ENCODE assay signal across 21 cellular contexts in the genomic region with DNA sequence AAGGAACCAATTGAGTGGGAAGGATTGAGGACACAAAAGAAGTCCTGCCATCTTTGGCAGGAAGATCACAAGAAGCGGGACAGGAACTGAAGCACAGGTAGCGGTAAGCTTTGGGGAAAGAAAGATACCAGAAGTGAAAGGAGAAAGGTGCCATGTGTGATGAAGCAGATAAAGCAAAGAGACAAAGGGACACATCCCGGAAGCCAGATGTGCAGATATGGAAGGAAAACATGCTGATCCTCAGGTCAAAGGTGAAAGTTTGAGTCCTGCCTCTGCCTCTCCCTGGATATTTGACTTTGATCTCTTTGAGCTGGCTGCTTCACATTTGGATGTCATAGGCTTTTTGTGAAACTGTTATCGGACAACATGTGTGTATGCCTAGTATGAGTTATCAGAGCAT. TPM values are rescaled to one million over a fixed set of nuclear protein-coding genes. Genes with fewer than 3 reads are reported as not detected.
DNase-seq lines count a peak whose midpoint lies in the region; ATAC-seq and TF ChIP-seq lines count a peak whose summit lies in the region.
"Had no signal": no experiment of that assay in that cellular context is flagged by ENCODE, and none has a peak within 500 bp of the region (broad histone marks: within the 10 kb centered on the region; RNA-seq: fewer than 3 reads in every experiment).

No MANE protein-coding gene starts in this region.

- in situ Hi-C loops in brain microvascular endothelial cell (cut with HindIII; ENCODE audit: low pct_ligation_motif_present, low sequenced_read_pairs) (no loop called here), ACHN (cut with HindIII; ENCODE audit: low pct_ligation_motif_present, low pct_unique_long_range_greater_than_20kb, low sequenced_read_pairs) (loop anchor here (10.0 kb wide), 1 partner anchor 132 kb away; no protein-coding TSS in a partner anchor)

- H3K4me3 ChIP-seq in right lobe of liver = no peak overlapping the region
- H3K4me3 ChIP-seq in brain microvascular endothelial cell (ENCODE audit: low read depth, low read length) = no peak overlapping the region
- no peak overlapping the region for H3K4me3 ChIP-seq in heart left ventricle
- H3K4me3 ChIP-seq: BLaER1 treated with 17β-estradiol and CSF1 and Interleukin-3, amounts not matched to agents 10 nM and 100 nM; GM23338 had no signal

- peak; percentile 51 for ATAC-seq in left lobe of liver
- peak; percentile 33 to 62 (median 57) for ATAC-seq in right lobe of liver
- no peak for ATAC-seq in heart left ventricle
- no peak for ATAC-seq in GM19351 (IDR thresholded peaks at IDR 0.05; ENCODE audit: unreplicated experiment)
- ATAC-seq: GM23338, HCT116 had no signal

- intact Hi-C loops in right lobe of liver (cut with DNase I) (no loop called here), heart left ventricle (cut with DNase I) (loop anchor here in 2 of 10 donors (2.0 to 5.0 kb wide), 3 partner anchors 254 to 349 kb away; no protein-coding TSS in a partner anchor)

- no peak for TF ChIP-seq POLR2A in right lobe of liver (IDR thresholded peaks at IDR 0.05)
- no peak for TF ChIP-seq POLR2A in heart left ventricle (IDR thresholded peaks at IDR 0.05)

- no peaks in the 10 kb centered on the region for H3K36me3 ChIP-seq in right lobe of liver
- no peaks in the 10 kb centered on the region for H3K36me3 ChIP-seq in brain microvascular endothelial cell (replicated peaks)
- peaks cover 0 to 6% (median 0%) of the 10 kb centered on the region in 9 donors for H3K36me3 ChIP-seq in heart left ventricle
- H3K36me3 ChIP-seq: BE2C had no signal

- WGBS in right lobe of liver (ENCODE audit: insufficient coverage, low coverage, low lambda C conversion rate, missing lambda C conversion rate) = 64% methylated on average over 4 of the region's 4 CpGs
- WGBS in heart left ventricle, 4 donors = 94 to 98% (median 95%) methylated on average over 4 of the region's 4 CpGs

- no peaks in the 10 kb centered on the region for H3K27me3 ChIP-seq in right lobe of liver
- H3K27me3 ChIP-seq in brain microvascular endothelial cell (replicated peaks) = no peaks in the 10 kb centered on the region
- no peaks in the 10 kb centered on the region for H3K27me3 ChIP-seq in heart left ventricle
- H3K27me3 ChIP-seq: BE2C; BLaER1 treated with 17β-estradiol and CSF1 and Interleukin-3, amounts not matched to agents 10 nM and 100 nM had no signal

- H3K36me3 Mint-ChIP-seq in activated naive CD4-positive, alpha-beta T cell treated with anti-CD3 and anti-CD28 coated beads, Interleukin-2, amount 50 U/mL, for 24 hours = no peaks in the 10 kb centered on the region

- TF ChIP-seq CTCF in right lobe of liver (IDR thresholded peaks at IDR 0.05) = no peak
- TF ChIP-seq CTCF in brain microvascular endothelial cell (IDR thresholded peaks at IDR 0.05; ENCODE audit: low read depth, low read length, missing control alignments) = no peak
- no peak for TF ChIP-seq CTCF in heart left ventricle (IDR thresholded peaks at IDR 0.05)

- H3K4me1 ChIP-seq in right lobe of liver = peaks cover 0 to 12% (median 0%) of the 10 kb centered on the region in 4 donors
- H3K4me1 ChIP-seq in heart left ventricle = peaks cover 0 to 18% (median 5%) of the 10 kb centered on the region in 12 donors
- H3K4me1 ChIP-seq: BE2C had no signal

- H3K9me3 ChIP-seq in right lobe of liver (no peaks in the 10 kb centered on the region), heart left ventricle (no peaks in the 10 kb centered on the region)
- H3K9me3 ChIP-seq: BE2C; BLaER1 treated with 17β-estradiol and CSF1 and Interleukin-3, amounts not matched to agents 10 nM and 100 nM had no signal

- DNase-seq in activated naive CD4-positive, alpha-beta T cell treated with Interleukin-2 at 50 U/mL for 16 hours = no peak
- DNase-seq in left lobe of liver (ENCODE audit: low spot score) = no peak
- DNase-seq in right lobe of liver = peak in 1 of 3 donors; percentile 40
- DNase-seq in brain microvascular endothelial cell = no peak
- no peak for DNase-seq in heart left ventricle
- DNase-seq in ACHN = no peak
- DNase-seq: AML-193; BE2C; Calu3; CD4-positive, alpha-beta memory T cell; COR-L47; DMS53; DMS79 treated with DMSO at 0.1 percent for 48 hours; GF-D8; H9 had no signal

- H3K4me3 Mint-ChIP-seq in activated naive CD4-positive, alpha-beta T cell treated with anti-CD3 and anti-CD28 coated beads, Interleukin-2, amount 50 U/mL, for 24 hours = no peak overlapping the region
- H3K4me3 Mint-ChIP-seq: CD4-positive, alpha-beta memory T cell; GM23338; H9 had no signal

- peak overlapping the region; percentile 18 for H3K27ac Mint-ChIP-seq in activated naive CD4-positive, alpha-beta T cell treated with anti-CD3 and anti-CD28 coated beads, Interleukin-2, amount 50 U/mL, for 24 hours
- H3K27ac Mint-ChIP-seq: CD4-positive, alpha-beta memory T cell; GM23338; H9 had no signal

- no peak overlapping the region for H3K27ac ChIP-seq in right lobe of liver
- no peak overlapping the region for H3K27ac ChIP-seq in brain microvascular endothelial cell
- H3K27ac ChIP-seq in heart left ventricle = peak overlapping the region in 1 of 12 donors; percentile 73
- H3K27ac ChIP-seq: 22Rv1 had no signal

- peaks cover 5% of the 10 kb centered on the region for H3K4me1 Mint-ChIP-seq in activated naive CD4-positive, alpha-beta T cell treated with anti-CD3 and anti-CD28 coated beads, Interleukin-2, amount 50 U/mL, for 24 hours

- H3K27me3 Mint-ChIP-seq in activated naive CD4-positive, alpha-beta T cell treated with anti-CD3 and anti-CD28 coated beads, Interleukin-2, amount 50 U/mL, for 24 hours = no peaks in the 10 kb centered on the region
- H3K27me3 Mint-ChIP-seq: CD4-positive, alpha-beta memory T cell had no signal

- H3K9me3 Mint-ChIP-seq in activated naive CD4-positive, alpha-beta T cell treated with anti-CD3 and anti-CD28 coated beads, Interleukin-2, amount 50 U/mL, for 24 hours = no peaks in the 10 kb centered on the region
- H3K9me3 Mint-ChIP-seq: CD4-positive, alpha-beta memory T cell; GM23338; H9 had no signal

RNA-seq across cellular contexts. Expression of a gene that starts 34.0 kb away (rescaled TPM):
- total RNA-seq in left lobe of liver (17.2 TPM), right lobe of liver (10 to 100 TPM in 4 of 6 experiments, 1 to 10 TPM in 2; 6.8 to 17.7 (median 11.9) TPM), heart left ventricle (10 to 100 TPM in 8 of 9 donors, 1 to 10 TPM in 1; 9.0 to 27.8 (median 14.7) TPM)
- polyA plus RNA-seq in heart left ventricle = 1 to 10 TPM; 4.0 to 9.3 TPM

Comparison
In these comparisons a context has a peak if more than half of its experiments do, and no peak if none do; other contexts are left out.
1. ATAC-seq: peak in left lobe of liver (single experiment) and right lobe of liver (4 of 4); none in heart left ventricle (0 of 4) and GM19351 (single experiment).